ENCODE assay signal across 8 cellular contexts in the genomic region with DNA sequence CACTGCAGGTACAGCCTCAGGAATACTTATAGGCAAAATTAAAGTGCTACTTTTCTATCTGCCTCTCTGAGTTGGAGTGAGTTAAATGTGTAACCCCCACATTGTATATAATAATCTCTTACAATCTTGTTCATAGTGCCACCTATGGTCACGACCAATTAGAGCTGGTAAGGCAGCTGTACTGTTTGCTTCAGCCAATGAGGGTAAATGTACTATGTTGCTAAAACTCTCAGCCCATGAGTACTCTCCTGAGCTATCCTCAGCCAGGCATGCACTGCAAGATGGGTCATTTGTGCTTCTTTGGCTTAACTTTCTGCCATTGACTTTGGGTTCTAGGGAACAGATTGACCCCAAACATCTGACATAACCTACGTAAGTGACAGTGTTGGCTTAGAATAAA. TPM values are rescaled to one million over a fixed set of nuclear protein-coding genes. Genes with fewer than 3 reads are reported as not detected.
DNase-seq lines count a peak whose midpoint lies in the region; ATAC-seq and FAIRE-seq lines count a peak whose summit lies in the region.

No MANE protein-coding gene starts in this region.

- peak; percentile 85 for ATAC-seq in GM18508 (IDR thresholded peaks at IDR 0.05; ENCODE audit: insufficient read depth, unreplicated experiment)
- ATAC-seq in HG02840 (IDR thresholded peaks at IDR 0.05; ENCODE audit: low FRiP score, unreplicated experiment): peak; percentile 70

- no peak overlapping the region for H3K4me3 ChIP-seq in small intestine (ENCODE audit: low read depth in 1 of 2, low read length in 2 of 2)

- DNase-seq in CD1c-positive myeloid dendritic cell (ENCODE audit: extremely low spot score): peak; percentile 58
- peak; percentile 5 for DNase-seq in NCI-H2227 treated with DMSO at 0.1 percent for 48 hours (lab: John Stamatoyannopoulos, UW)
- peak; percentile 28 for DNase-seq in astrocyte of the hippocampus (ENCODE audit: low read depth, low spot score)
- DNase-seq in small intestine: peak; percentile 49
- no peak for DNase-seq in middle frontal gyrus (ENCODE audit: extremely low spot score, low spot score)
- DNase-seq in GOT3 (lab: John Stamatoyannopoulos, UW): no peak

- no peak overlapping the region for H3K27ac ChIP-seq in small intestine (ENCODE audit: low read depth in 1 of 2, low read length in 1 of 2)

- H3K36me3 ChIP-seq in small intestine (ENCODE audit: control insufficient read depth in 2 of 2, insufficient read depth in 2 of 2, low read length in 2 of 2): no peaks in the 10 kb centered on the region

- 53 to 66% (median 59%) methylated on average over 2 of the region's 2 CpGs for WGBS in small intestine, 3 donors

- FAIRE-seq in small intestine (lab: Jason Lieb, UNC): no peak

- H3K4me1 ChIP-seq in small intestine (ENCODE audit: control insufficient read depth in 2 of 2, insufficient read depth in 1 of 2, low read depth in 1 of 2, low read length in 1 of 2): peaks cover 0 to 5% of the 10 kb centered on the region in 2 donors

- no peaks in the 10 kb centered on the region for H3K9me3 ChIP-seq in small intestine (ENCODE audit: control insufficient read depth, low read depth)

- H3K27me3 ChIP-seq in small intestine (ENCODE audit: control insufficient read depth in 2 of 2, insufficient read depth in 2 of 2, low read length in 2 of 2): no peaks in the 10 kb centered on the region

RNA-seq across cellular contexts. Expression of gene MDM2, which starts 15.0 kb away (rescaled TPM):
- polyA plus RNA-seq in small intestine: 10 to 100 TPM; 20.8 to 44.1 (median 21.3) TPM

RNA-seq across cellular contexts. Expression of gene SLC35E3, which starts 47.0 kb away (rescaled TPM):
- polyA plus RNA-seq in small intestine: 1 to 10 TPM in 1 of 3 donors, under 1 TPM in 2; 0.27 to 2.9 (median 0.45) TPM

Comparison
In these comparisons a context has a peak if more than half of its experiments do, and no peak if none do; other contexts are left out.
1. DNase-seq: peak in CD1c-positive myeloid dendritic cell (single experiment), NCI-H2227 treated with DMSO at 0.1 percent for 48 hours (single experiment), astrocyte of the hippocampus (single experiment) and small intestine (single experiment); none in middle frontal gyrus (single experiment) and GOT3 (single experiment).